In genomic region chr16:89737341-89738071, GRCh38 we compare ENCODE assay signal across 1 cellular context.
TF ChIP-seq lines count a peak whose summit lies in the region.

No MANE protein-coding gene starts in this region.

TF ChIP-seq in K562, 482 proteins besides CTCF, POLR2A, EP300 and RAD21:
- TF ChIP-seq ZNF395 (CRISPR knock-in tag; IDR thresholded peaks at IDR 0.05) = no peak
- no peak for TF ChIP-seq TEAD1 (CRISPR knock-in tag; IDR thresholded peaks at IDR 0.05)
- peak; percentile 35 for TF ChIP-seq SIRT6 (IDR thresholded peaks at IDR 0.05; ENCODE audit: low read depth, low read length)
- 0 out of 2 replicates have a peak, but pooled peaks have one; percentile 10 for TF ChIP-seq MAX (CRISPR knock-in tag; IDR thresholded peaks at IDR 0.05)
- peak; percentile 41; the same call in 1 of the 2 replicates for TF ChIP-seq SUPT5H (IDR thresholded peaks at IDR 0.05)
- peak; percentile 43; the same call in 1 of the 2 replicates for TF ChIP-seq PML (IDR thresholded peaks at IDR 0.05; ENCODE audit: low read length)
- 0 out of 2 replicates have a peak, but pooled peaks have one; percentile 39 for TF ChIP-seq POLR2AphosphoS5 (IDR thresholded peaks at IDR 0.05; ENCODE audit: control insufficient read depth, insufficient read depth, low read depth, low read length)
- TF ChIP-seq ZNF780A (CRISPR knock-in tag; IDR thresholded peaks at IDR 0.05) = no peak
- no peak for TF ChIP-seq TBP (optimal IDR thresholded peaks at IDR 0.05; ENCODE audit: low read depth, low read length)
- TF ChIP-seq POLR2B (IDR thresholded peaks at IDR 0.05; ENCODE audit: low read depth, partially characterized antibody) = peak; percentile 1
- no peak for TF ChIP-seq BRCA1 (IDR thresholded peaks at IDR 0.05)
- TF ChIP-seq BRCA1 (CRISPR knock-in tag; IDR thresholded peaks at IDR 0.05) = no peak
- TF ChIP-seq TFAP4 (CRISPR knock-in tag; IDR thresholded peaks at IDR 0.05; ENCODE audit: borderline replicate concordance) = 0 out of 2 replicates have a peak, but pooled peaks have one; percentile 52
- no peak for TF ChIP-seq NR2C1 (IDR thresholded peaks at IDR 0.05)
- no peak for TF ChIP-seq NR2C1 (tag; IDR thresholded peaks at IDR 0.05)
